Comparison of ENCODE assay signal across 10 cellular contexts in genomic region chr11:117220568-117220967, GRCh38. TPM values are rescaled to one million over a fixed set of nuclear protein-coding genes. Genes with fewer than 3 reads are reported as not detected.
DNase-seq lines count a peak whose midpoint lies in the region; ATAC-seq and TF ChIP-seq lines count a peak whose summit lies in the region.
"Had no signal": no experiment of that assay in that cellular context is flagged by ENCODE, and none has a peak within 500 bp of the region (broad histone marks: within the 10 kb centered on the region; RNA-seq: fewer than 3 reads in every experiment).

No MANE protein-coding gene starts in this region.

- WGBS in right cardiac atrium, result 24% methylated on average over 9 of the region's 9 CpGs
- 9 to 18% (median 11%) methylated on average over 9 of the region's 9 CpGs for WGBS in psoas muscle, 3 donors

- no peak for TF ChIP-seq CTCF in psoas muscle (IDR thresholded peaks at IDR 0.05)

- H3K9me3 ChIP-seq in right cardiac atrium (ENCODE audit: control insufficient read depth, low read length) (no peaks in the 10 kb centered on the region), psoas muscle (no peaks in the 10 kb centered on the region)

- peaks cover 3 to 67% of the 10 kb centered on the region in 2 donors for H3K36me3 ChIP-seq in psoas muscle (ENCODE audit: insufficient read depth in 1 of 2, low read depth in 1 of 2)

- DNase-seq in Ammon's horn (ENCODE audit: low spot score) (peak; percentile 79), right cardiac atrium (peak; percentile 91 to 96 (median 93)), psoas muscle (peak; percentile 68 to 83), NCI-H2171 treated with DMSO at 0.1 percent for 48 hours (lab: John Stamatoyannopoulos, UW) (no peak), amniotic stem cell (lab: John Stamatoyannopoulos, UW) (no peak)
- no peak for DNase-seq in stimulated activated CD4-positive, alpha-beta T cell treated with anti-CD3 and anti-CD28 coated beads, Interleukin-4, amount 100 ng/mL, for 1 hour
- DNase-seq: dermis blood vessel endothelial cell, T-helper 2 cell had no signal

- ATAC-seq in right cardiac atrium (peak; percentile 62 to 77), psoas muscle (peak; percentile 41 to 55 (median 52)), GM21619 (IDR thresholded peaks at IDR 0.05; ENCODE audit: unreplicated experiment) (no peak)

- peaks cover 34% of the 10 kb centered on the region for H3K4me1 ChIP-seq in right cardiac atrium (ENCODE audit: control insufficient read depth, insufficient read depth, low read length)
- H3K4me1 ChIP-seq in psoas muscle, result peaks cover 48% of the 10 kb centered on the region

- intact Hi-C loops in right cardiac atrium (cut with DNase I), result loop anchor here (5.0 to 10.0 kb wide), 3 partner anchors 33 to 426 kb away; partner anchors contain the start of gene APOA5 (in 3 of the 4)
- intact Hi-C loops in psoas muscle (cut with DNase I), result loop anchor here (2.0 to 10.0 kb wide), 4 partner anchors 38 to 256 kb away; no protein-coding TSS in a partner anchor

- H3K27me3 ChIP-seq in right cardiac atrium (ENCODE audit: control insufficient read depth, insufficient read depth), result no peaks in the 10 kb centered on the region
- no peaks in the 10 kb centered on the region for H3K27me3 ChIP-seq in psoas muscle (ENCODE audit: insufficient read depth in 3 of 3, low read length in 2 of 3)

- peak overlapping the region; percentile 68 for H3K27ac ChIP-seq in angular gyrus (ENCODE audit: low read depth, low read length)
- peak overlapping the region; percentile 99 for H3K27ac ChIP-seq in right cardiac atrium (ENCODE audit: low read length)
- peak overlapping the region; percentile 86 for H3K27ac ChIP-seq in psoas muscle

- H3K4me3 ChIP-seq in right cardiac atrium (ENCODE audit: low read length) (no peak overlapping the region), psoas muscle (peak overlapping the region; percentile 21)

RNA-seq across cellular contexts. Expression of gene PCSK7, which starts 11.3 kb away (rescaled TPM):
- total RNA-seq in right cardiac atrium (10 to 100 TPM; 28.2 to 39.2 (median 30.5) TPM), psoas muscle (10 to 100 TPM; 15.8 to 23.6 (median 20.8) TPM)
- polyA plus RNA-seq in right cardiac atrium (25.7 TPM), psoas muscle (10 to 100 TPM in 2 of 3 donors, 1 to 10 TPM in 1; 9.9 to 17.5 (median 13.4) TPM)

RNA-seq across cellular contexts. Expression of gene RNF214, which starts 11.9 kb away (rescaled TPM):
- 10 to 100 TPM; 20.6 to 23.8 (median 22.3) TPM for total RNA-seq in right cardiac atrium
- 8.0 TPM for polyA plus RNA-seq in right cardiac atrium
- 10 to 100 TPM; 31.0 to 39.4 (median 34.7) TPM for total RNA-seq in psoas muscle
- 10 to 100 TPM; 12.4 to 19.7 (median 16.8) TPM for polyA plus RNA-seq in psoas muscle

RNA-seq across cellular contexts. Expression of gene TAGLN, which starts 21.4 kb away (rescaled TPM):
- total RNA-seq in right cardiac atrium (1,000 to 10,000 TPM in 1 of 4 donors, 100 to 1,000 TPM in 3; 414 to 1,307 (median 766) TPM), psoas muscle (10 to 100 TPM; 36.2 to 73.0 (median 51.7) TPM)
- polyA plus RNA-seq in right cardiac atrium (987 TPM), psoas muscle (100 to 1,000 TPM in 2 of 3 donors, 10 to 100 TPM in 1; 86.5 to 140 (median 117) TPM)

RNA-seq across cellular contexts. Expression of gene SIDT2, which starts 42.0 kb away (rescaled TPM):
- total RNA-seq in right cardiac atrium, result 10 to 100 TPM; 34.6 to 57.4 (median 40.8) TPM
- 28.6 TPM for polyA plus RNA-seq in right cardiac atrium
- total RNA-seq in psoas muscle, result 10 to 100 TPM; 12.6 to 22.8 (median 19.9) TPM
- polyA plus RNA-seq in psoas muscle, result 10 to 100 TPM in 1 of 3 donors, 1 to 10 TPM in 2; 7.1 to 10.5 (median 7.3) TPM

Comparison
In these comparisons a context has a peak if more than half of its experiments do, and no peak if none do; other contexts are left out.
1. DNase-seq: peak in Ammon's horn (single experiment), right cardiac atrium (3 of 3) and psoas muscle (2 of 2); none in NCI-H2171 treated with DMSO at 0.1 percent for 48 hours (single experiment), amniotic stem cell (single experiment) and stimulated activated CD4-positive, alpha-beta T cell treated with anti-CD3 and anti-CD28 coated beads, Interleukin-4, amount 100 ng/mL, for 1 hour (single experiment).
2. RNA of gene TAGLN, which starts 21.4 kb away (total RNA-seq): 414 to 1,307 TPM in right cardiac atrium; 36.2 to 73.0 TPM in psoas muscle; every median in the first group is over 4 times any median in the second.
3. Peak in every context shown above with its lines, with median percentiles within 50 percentile points of each other: H3K27ac ChIP-seq.